1 cellular context compared by ENCODE assay signal in the genomic region with DNA sequence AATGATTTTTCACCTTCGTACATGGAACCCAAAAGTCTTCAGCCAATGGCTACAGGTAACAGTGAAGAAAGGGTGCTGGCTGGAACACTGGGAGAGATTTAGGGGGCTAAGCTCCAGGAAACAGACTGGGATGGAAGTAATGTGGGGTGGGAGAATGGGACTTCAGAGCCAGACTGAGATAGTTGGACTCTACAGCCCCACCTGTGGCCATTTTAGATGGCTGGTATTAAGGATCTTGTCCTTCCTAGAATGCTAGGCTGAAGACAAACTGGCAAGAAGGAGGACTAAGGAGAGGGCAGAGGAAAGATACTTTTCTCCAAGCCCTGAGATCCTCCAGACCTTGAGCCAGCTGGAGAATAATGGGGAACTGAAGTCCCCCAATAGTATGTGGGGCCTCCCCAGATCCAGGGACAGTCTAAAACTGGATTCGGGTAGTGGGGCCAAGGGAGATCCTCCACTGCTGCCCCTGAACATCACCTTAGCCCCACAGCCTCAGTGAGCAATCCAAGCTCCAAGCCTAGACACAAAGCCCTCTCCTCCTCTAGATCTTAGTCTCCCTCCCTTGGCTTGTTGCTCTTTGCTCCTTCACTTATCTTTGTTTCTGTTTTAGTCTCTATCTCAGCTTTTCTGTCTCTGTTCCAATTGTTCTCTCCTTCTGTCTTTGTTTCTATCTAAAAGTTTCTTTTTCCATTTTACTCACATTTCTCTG.
TF ChIP-seq lines count a peak whose summit lies in the region.

No MANE protein-coding gene starts in this region.

TF ChIP-seq in HCT116, 20 proteins besides CTCF, POLR2A, EP300 and RAD21:
- no peak for TF ChIP-seq TCF7L2 (IDR thresholded peaks at IDR 0.05; ENCODE audit: borderline replicate concordance, extremely low read depth, insufficient read depth, insufficient read length)
- TF ChIP-seq ZBTB33 (IDR thresholded peaks at IDR 0.05; ENCODE audit: extremely low read depth, insufficient replicate concordance, low read length) = no peak
- no peak for TF ChIP-seq SRF (IDR thresholded peaks at IDR 0.05; ENCODE audit: low read depth)
- TF ChIP-seq ZNF274 (IDR thresholded peaks at IDR 0.05; ENCODE audit: low read depth, low read length) = no peak
- TF ChIP-seq EGR1 (IDR thresholded peaks at IDR 0.05; ENCODE audit: low read depth) = no peak
- no peak for TF ChIP-seq FOSL1 (IDR thresholded peaks at IDR 0.05; ENCODE audit: low read depth)
- no peak for TF ChIP-seq CEBPB (IDR thresholded peaks at IDR 0.05; ENCODE audit: low read depth)
TF ChIP-seq in HCT116: peak in this region for 0.
